ENCODE assay signal across 38 cellular contexts in the genomic region with DNA sequence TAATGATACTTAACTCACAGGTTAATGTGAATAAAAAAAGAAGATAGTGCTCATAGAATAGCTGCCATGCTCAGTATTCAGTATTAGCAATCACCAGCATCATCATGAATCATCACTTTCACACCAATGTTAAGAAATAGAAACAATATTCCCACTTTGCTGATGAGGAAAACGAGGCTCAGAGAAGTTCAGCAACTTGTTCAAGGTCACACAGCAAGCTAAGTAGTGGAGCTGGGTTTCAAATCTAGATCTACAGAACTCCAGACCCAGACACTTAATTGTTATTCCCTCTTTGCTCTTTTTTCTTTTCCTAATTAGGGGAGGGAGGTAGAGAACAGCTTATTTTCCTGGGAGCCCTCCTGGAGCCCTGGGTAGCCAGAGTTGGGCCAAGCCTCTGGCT. TPM values are rescaled to one million over a fixed set of nuclear protein-coding genes. Genes with fewer than 3 reads are reported as not detected.
"Had no signal": no experiment of that assay in that cellular context is flagged by ENCODE, and none has a peak within 500 bp of the region (broad histone marks: within the 10 kb centered on the region; RNA-seq: fewer than 3 reads in every experiment).

No MANE protein-coding gene starts in this region.

- H3K36me3 Mint-ChIP-seq: activated CD4-positive, alpha-beta memory T cell treated with anti-CD3 and anti-CD28 coated beads for 36 hours; activated naive CD4-positive, alpha-beta T cell treated with anti-CD3 and anti-CD28 coated beads, Interleukin-2, amount 50 U/mL, for 72 hours; activated naive CD8-positive, alpha-beta T cell treated with anti-CD3 and anti-CD28 coated beads for 36 hours had no signal

- H3K27me3 Mint-ChIP-seq: activated B cell treated with CpG ODN at 0.5 μM for 24 hours; activated CD4-positive, alpha-beta memory T cell treated with anti-CD3 and anti-CD28 coated beads for 36 hours had no signal

- H3K27me3 ChIP-seq: adrenal gland, body of pancreas, brain microvascular endothelial cell, breast epithelium had no signal

- H3K9me3 Mint-ChIP-seq: activated B cell treated with CpG ODN at 0.5 μM for 24 hours; activated CD4-positive, alpha-beta memory T cell treated with anti-CD3 and anti-CD28 coated beads for 36 hours; activated CD8-positive, alpha-beta T cell treated with anti-CD3 and anti-CD28 coated beads for 36 hours; activated naive CD4-positive, alpha-beta T cell treated with anti-CD3 and anti-CD28 coated beads for 36 hours; activated naive CD8-positive, alpha-beta T cell treated with anti-CD3 and anti-CD28 coated beads for 36 hours; activated T-cell treated with anti-CD3 and anti-CD28 coated beads, Interleukin-2, amount 50 U/mL, for 4 hours; activated T-helper 1 cell treated with anti-CD3 and anti-CD28 coated beads, Interleukin-12 subunit alpha, Interleukin-12 subunit beta, Interleukin-2, Interleukin-4 antibody, amounts not matched to agents 30 ng/mL and 10 ng/mL and 1 ng/mL, durations not matched to agents 14 hours and 24 hours and 36 hours; T-helper 2 cell treated with Interferon-gamma antibody and Interleukin-4, amounts not matched to agents 5 μg/mL and 100 μg/mL, for 36 hours had no signal

- H3K27ac ChIP-seq: adrenal gland, body of pancreas, brain microvascular endothelial cell, breast epithelium, VCaP had no signal

- ATAC-seq: activated CD8-positive, alpha-beta T cell treated with anti-CD3 and anti-CD28 coated beads for 36 hours; activated naive CD4-positive, alpha-beta T cell treated with anti-CD3 and anti-CD28 coated beads, Interleukin-2, amount 50 U/mL, for 72 hours; activated T-cell treated with anti-CD3 and anti-CD28 coated beads, Interleukin-2, amount 50 U/mL, for 4 hours; activated T-cell treated with anti-CD3 and anti-CD28 coated beads, Interleukin-2, amount 50 U/mL, for 72 hours; activated T-helper 17 cell treated with anti-CD3 and anti-CD28 coated beads, Interleukin-2, amount 50 U/mL, for 72 hours; body of pancreas had no signal

- FAIRE-seq: astrocyte, colon, TTC549 had no signal

- H3K4me3 ChIP-seq: adrenal gland, body of pancreas, breast epithelium had no signal

- H3K27ac Mint-ChIP-seq: activated B cell treated with CpG ODN at 0.5 μM for 24 hours; activated CD4-positive, alpha-beta memory T cell treated with anti-CD3 and anti-CD28 coated beads for 36 hours; activated CD4-positive, alpha-beta T cell treated with anti-CD3 and anti-CD28 coated beads, Interleukin-2, amount 10 ng/mL, durations not matched to agents 24 days and 14 days; activated CD8-positive, alpha-beta T cell treated with anti-CD3 and anti-CD28 coated beads for 36 hours; activated naive CD4-positive, alpha-beta T cell treated with anti-CD3 and anti-CD28 coated beads for 36 hours; activated naive CD4-positive, alpha-beta T cell treated with anti-CD3 and anti-CD28 coated beads, Interleukin-2, amount 50 U/mL, for 72 hours; activated naive CD8-positive, alpha-beta T cell treated with anti-CD3 and anti-CD28 coated beads for 36 hours; activated T-cell treated with anti-CD3 and anti-CD28 coated beads, Interleukin-2, amount 50 U/mL, for 72 hours; activated T-helper 1 cell treated with anti-CD3 and anti-CD28 coated beads, Interleukin-12 subunit alpha, Interleukin-12 subunit beta, Interleukin-2, Interleukin-4 antibody, amounts not matched to agents 30 ng/mL and 10 ng/mL and 1 ng/mL, durations not matched to agents 14 hours and 24 hours and 36 hours; activated T-helper 17 cell treated with anti-CD3 and anti-CD28 coated beads, Interleukin-2, amount 50 U/mL, for 72 hours; T-helper 2 cell treated with Interferon-gamma antibody and Interleukin-4, amounts not matched to agents 5 μg/mL and 100 μg/mL, for 36 hours had no signal

- H3K4me1 Mint-ChIP-seq: activated B cell treated with CpG ODN at 0.5 μM for 24 hours; activated naive CD8-positive, alpha-beta T cell treated with anti-CD3 and anti-CD28 coated beads for 36 hours; activated T-helper 17 cell treated with anti-CD3 and anti-CD28 coated beads, Interleukin-2, amount 50 U/mL, for 72 hours had no signal

- H3K4me1 ChIP-seq: adrenal gland, body of pancreas, breast epithelium had no signal

- H3K36me3 ChIP-seq: adrenal gland, brain microvascular endothelial cell, breast epithelium had no signal

- DNase-seq: activated B cell treated with CpG ODN at 0.5 μM for 24 hours; activated CD4-positive, alpha-beta memory T cell treated with anti-CD3 and anti-CD28 coated beads for 36 hours; activated CD4-positive, alpha-beta T cell treated with anti-CD3 and anti-CD28 coated beads for 4 hours; activated CD4-positive, alpha-beta T cell treated with anti-CD3 and anti-CD28 coated beads, Interleukin-2, amount 10 ng/mL, durations not matched to agents 24 days and 14 days; activated CD4-positive, alpha-beta T cell treated with anti-CD3 and anti-CD28 coated beads, Interleukin-2, amount 50 U/mL, for 1 hour; activated CD4-positive, alpha-beta T cell treated with anti-CD3 and anti-CD28 coated beads, Interleukin-2, amount 50 U/mL, for 4 hours; activated CD4-positive, CD25-positive, alpha-beta regulatory T cell treated with anti-CD3 and anti-CD28 coated beads, Interleukin-2, amount 50 U/mL, for 72 hours; activated CD8-positive, alpha-beta memory T cell treated with anti-CD3 and anti-CD28 coated beads, Interleukin-2, amount 50 U/mL, for 4 hours; activated CD8-positive, alpha-beta T cell treated with anti-CD3 and anti-CD28 coated beads for 36 hours; activated effector memory CD4-positive, alpha-beta T cell treated with anti-CD3 and anti-CD28 coated beads, Interleukin-2, amount 50 U/mL, for 16 hours; activated gamma-delta T cell treated with Interleukin-2 at 50 U/mL for 16 hours; activated naive CD4-positive, alpha-beta T cell; activated naive CD4-positive, alpha-beta T cell treated with anti-CD3 and anti-CD28 coated beads for 36 hours; activated naive CD4-positive, alpha-beta T cell treated with anti-CD3 and anti-CD28 coated beads, Interleukin-2, amount 50 U/mL, for 16 hours; activated naive CD8-positive, alpha-beta T cell treated with anti-CD3 and anti-CD28 coated beads for 36 hours; activated T-cell treated with anti-CD3 and anti-CD28 coated beads for 4 hours; activated T-cell treated with anti-CD3 and anti-CD28 coated beads, Interleukin-2, amount 50 U/mL, for 1 hour; activated T-cell treated with anti-CD3 and anti-CD28 coated beads, Interleukin-2, amount 50 U/mL, for 4 hours; activated T-cell treated with anti-CD3 and anti-CD28 coated beads, Interleukin-2, amount 50 U/mL, for 72 hours; adrenal gland; amniotic stem cell; aorta; body of pancreas; brain microvascular endothelial cell; central memory CD4-positive, alpha-beta T cell; T-helper 2 cell; T-helper 9 cell had no signal

- H3K9me3 ChIP-seq: adrenal gland, body of pancreas, breast epithelium had no signal

- H3K4me3 Mint-ChIP-seq: activated B cell treated with CpG ODN at 0.5 μM for 24 hours; activated CD4-positive, alpha-beta memory T cell treated with anti-CD3 and anti-CD28 coated beads for 36 hours; activated CD4-positive, alpha-beta T cell treated with anti-CD3 and anti-CD28 coated beads, Interleukin-2, amount 10 ng/mL, durations not matched to agents 24 days and 14 days; activated CD8-positive, alpha-beta T cell treated with anti-CD3 and anti-CD28 coated beads for 36 hours; activated naive CD4-positive, alpha-beta T cell treated with anti-CD3 and anti-CD28 coated beads for 36 hours; activated naive CD8-positive, alpha-beta T cell treated with anti-CD3 and anti-CD28 coated beads for 36 hours; activated T-cell treated with anti-CD3 and anti-CD28 coated beads, Interleukin-2, amount 50 U/mL, for 4 hours; activated T-cell treated with anti-CD3 and anti-CD28 coated beads, Interleukin-2, amount 50 U/mL, for 72 hours; activated T-helper 1 cell treated with anti-CD3 and anti-CD28 coated beads, Interleukin-12 subunit alpha, Interleukin-12 subunit beta, Interleukin-2, Interleukin-4 antibody, amounts not matched to agents 30 ng/mL and 10 ng/mL and 1 ng/mL, durations not matched to agents 14 hours and 24 hours and 36 hours; activated T-helper 17 cell treated with anti-CD3 and anti-CD28 coated beads, Interleukin-2, amount 50 U/mL, for 72 hours; T-helper 2 cell treated with Interferon-gamma antibody and Interleukin-4, amounts not matched to agents 5 μg/mL and 100 μg/mL, for 36 hours had no signal

RNA-seq across cellular contexts. Expression of a gene that starts 22.9 kb away (rescaled TPM):
- total RNA-seq: activated B cell treated with CpG ODN at 0.5 μM for 24 hours; activated CD4-positive, alpha-beta memory T cell treated with anti-CD3 and anti-CD28 coated beads for 36 hours; activated CD4-positive, alpha-beta T cell treated with anti-CD3 and anti-CD28 coated beads, Interleukin-2, amount 10 ng/mL, durations not matched to agents 24 days and 14 days; activated CD8-positive, alpha-beta memory T cell treated with anti-CD3 and anti-CD28 coated beads for 36 hours; activated CD8-positive, alpha-beta T cell treated with anti-CD3 and anti-CD28 coated beads for 36 hours; activated naive CD4-positive, alpha-beta T cell treated with anti-CD3 and anti-CD28 coated beads for 36 hours; activated naive CD4-positive, alpha-beta T cell treated with anti-CD3 and anti-CD28 coated beads, Interleukin-2, amount 50 U/mL, for 72 hours; activated naive CD8-positive, alpha-beta T cell treated with anti-CD3 and anti-CD28 coated beads for 36 hours; activated T-cell treated with anti-CD3 and anti-CD28 coated beads, Interleukin-2, amount 50 U/mL, for 4 hours; activated T-cell treated with anti-CD3 and anti-CD28 coated beads, Interleukin-2, amount 50 U/mL, for 72 hours; activated T-helper 1 cell treated with anti-CD3 and anti-CD28 coated beads, Interleukin-12 subunit alpha, Interleukin-12 subunit beta, Interleukin-2, Interleukin-4 antibody, amounts not matched to agents 30 ng/mL and 10 ng/mL and 1 ng/mL, durations not matched to agents 14 hours and 24 hours and 36 hours; activated T-helper 17 cell treated with anti-CD3 and anti-CD28 coated beads, Interleukin-2, amount 50 U/mL, for 72 hours; adrenal gland; aorta; astrocyte; body of pancreas; cardiac septum had no signal
- polyA plus RNA-seq: adrenal gland, aorta had no signal
